ENCODE assay signal across 17 cellular contexts in genomic region chr11:60772666-60773065, GRCh38. TPM values are rescaled to one million over a fixed set of nuclear protein-coding genes. Genes with fewer than 3 reads are reported as not detected.
A peak's percentile ranks its signal among the peaks of the same experiment; 100 is the strongest.
DNase-seq lines count a peak whose midpoint lies in the region; ATAC-seq, FAIRE-seq and TF ChIP-seq lines count a peak whose summit lies in the region.
"Had no signal": no experiment of that assay in that cellular context is flagged by ENCODE, and none has a peak within 500 bp of the region (broad histone marks: within the 10 kb centered on the region; RNA-seq: fewer than 3 reads in every experiment).

No MANE protein-coding gene starts in this region.

- H3K27ac Mint-ChIP-seq in stimulated activated memory B cell treated with anti-CD40 and anti-IgM and Interleukin-4, amounts not matched to agents 10 μg/mL and 1 μg/mL and 100 μg/mL, for 72 hours = no peak overlapping the region
- no peak overlapping the region for H3K27ac Mint-ChIP-seq in activated naive CD4-positive, alpha-beta T cell treated with anti-CD3 and anti-CD28 coated beads, Interleukin-2, amount 10 ng/mL, durations not matched to agents 7 days and 5 days
- H3K27ac Mint-ChIP-seq: CD4-positive, CD25-positive, alpha-beta regulatory T cell; IgD-negative memory B cell had no signal

- no CpG with 5 or more reads among the region's 8 CpGs for whole genome bisulfite sequencing in neuronal stem cell (ENCODE audit: extremely low coverage in 2 of 2, insufficient read length in 2 of 2, insufficient replicate concordance in 1 of 2), 2 donors
- 92 to 93% (median 92%) methylated on average over 8 of the region's 8 CpGs for WGBS in small intestine, 3 donors

- H3K4me3 ChIP-seq in BLaER1 (no peak overlapping the region), kidney (ENCODE audit: low read length in 2 of 2) (no peak overlapping the region), neuronal stem cell (ENCODE audit: low read length in 2 of 2) (no peak overlapping the region), small intestine (ENCODE audit: low read depth in 1 of 2, low read length in 2 of 2) (no peak overlapping the region)
- H3K4me3 ChIP-seq: GM23248 had no signal

- H2AK5ac ChIP-seq in neuronal stem cell (ENCODE audit: low read depth, low read length) = peak overlapping the region; percentile 60

- H2AFZ ChIP-seq in neuronal stem cell (ENCODE audit: low read length) = no peak overlapping the region
- H2AFZ ChIP-seq: GM23248 had no signal

- no peaks in the 10 kb centered on the region for H3K9me3 Mint-ChIP-seq in stimulated activated memory B cell treated with anti-CD40 and anti-IgM and Interleukin-4, amounts not matched to agents 10 μg/mL and 1 μg/mL and 100 μg/mL, for 72 hours
- no peaks in the 10 kb centered on the region for H3K9me3 Mint-ChIP-seq in activated naive CD4-positive, alpha-beta T cell treated with anti-CD3 and anti-CD28 coated beads, Interleukin-2, amount 10 ng/mL, durations not matched to agents 7 days and 5 days
- H3K9me3 Mint-ChIP-seq: CD4-positive, CD25-positive, alpha-beta regulatory T cell; IgD-negative memory B cell had no signal

- no peaks in the 10 kb centered on the region for H3K27me3 ChIP-seq in BLaER1
- peaks cover 0 to 3% (median 0%) of the 10 kb centered on the region in 3 experiments for H3K27me3 ChIP-seq in neuronal stem cell (ENCODE audit: control insufficient read depth in 3 of 3, insufficient read depth in 3 of 3, low read depth in 1 of 3, low read length in 3 of 3)
- peaks cover 0 to 3% of the 10 kb centered on the region in 2 donors for H3K27me3 ChIP-seq in small intestine (ENCODE audit: control insufficient read depth in 2 of 2, insufficient read depth in 2 of 2, low read length in 2 of 2)

- peak overlapping the region; percentile 1 for H3K4me3 Mint-ChIP-seq in stimulated activated memory B cell treated with anti-CD40 and anti-IgM and Interleukin-4, amounts not matched to agents 10 μg/mL and 1 μg/mL and 100 μg/mL, for 72 hours
- H3K4me3 Mint-ChIP-seq in activated naive CD4-positive, alpha-beta T cell treated with anti-CD3 and anti-CD28 coated beads, Interleukin-2, amount 10 ng/mL, durations not matched to agents 7 days and 5 days = no peak overlapping the region
- H3K4me3 Mint-ChIP-seq: CD4-positive, CD25-positive, alpha-beta regulatory T cell; IgD-negative memory B cell had no signal

- no peak overlapping the region for H4K91ac ChIP-seq in neuronal stem cell (ENCODE audit: low read depth, low read length, poor library complexity)

- no peak for ATAC-seq in stimulated activated memory B cell treated with anti-CD40 and anti-IgM and Interleukin-4, amounts not matched to agents 10 μg/mL and 1 μg/mL and 100 μg/mL, for 72 hours
- ATAC-seq: HCT116 had no signal

- H4K8ac ChIP-seq in neuronal stem cell (ENCODE audit: low read depth, low read length) = no peak overlapping the region

- H3K4me1 Mint-ChIP-seq in stimulated activated memory B cell treated with anti-CD40 and anti-IgM and Interleukin-4, amounts not matched to agents 10 μg/mL and 1 μg/mL and 100 μg/mL, for 72 hours = peaks cover 41% of the 10 kb centered on the region
- peaks cover 7% of the 10 kb centered on the region for H3K4me1 Mint-ChIP-seq in activated naive CD4-positive, alpha-beta T cell treated with anti-CD3 and anti-CD28 coated beads, Interleukin-2, amount 10 ng/mL, durations not matched to agents 7 days and 5 days

- H3K9me3 ChIP-seq in BLaER1 (no peaks in the 10 kb centered on the region), kidney (ENCODE audit: control insufficient read depth in 1 of 2, low read length in 2 of 2) (no peaks in the 10 kb centered on the region), neuronal stem cell (replicated peaks in 1 of 2; ENCODE audit: control insufficient read depth in 2 of 2, insufficient read depth in 1 of 2, low read depth in 1 of 2, low read length in 2 of 2) (no peaks in the 10 kb centered on the region), small intestine (ENCODE audit: control insufficient read depth, low read depth) (no peaks in the 10 kb centered on the region)

- DNase-seq in kidney (peak; percentile 50), neuronal stem cell (ENCODE audit: low spot score) (no peak), NCI-H774 (lab: John Stamatoyannopoulos, UW) (no peak), small intestine (no peak)
- DNase-seq in activated naive CD4-positive, alpha-beta T cell treated with anti-CD3 and anti-CD28 coated beads, Interleukin-2, amount 10 ng/mL, durations not matched to agents 7 days and 5 days = no peak
- DNase-seq: CD4-positive, CD25-positive, alpha-beta regulatory T cell; GM23248 had no signal

- no peaks in the 10 kb centered on the region for H3K36me3 Mint-ChIP-seq in stimulated activated memory B cell treated with anti-CD40 and anti-IgM and Interleukin-4, amounts not matched to agents 10 μg/mL and 1 μg/mL and 100 μg/mL, for 72 hours
- no peaks in the 10 kb centered on the region for H3K36me3 Mint-ChIP-seq in activated naive CD4-positive, alpha-beta T cell treated with anti-CD3 and anti-CD28 coated beads, Interleukin-2, amount 10 ng/mL, durations not matched to agents 7 days and 5 days
- H3K36me3 Mint-ChIP-seq: CD4-positive, CD25-positive, alpha-beta regulatory T cell; IgD-negative memory B cell had no signal

- intact Hi-C loops in kidney (cut with DNase I) = no loop called here

- CTCF ChIA-PET in activated naive CD4-positive, alpha-beta T cell treated with anti-CD3 and anti-CD28 coated beads, Interleukin-2, amount 10 ng/mL, durations not matched to agents 7 days and 5 days (lab: Charles Lee) = interaction anchor here (1.0 to 2.6 kb wide), 2 partner anchors 10 to 115 kb away, joined by 3 to 7 read pairs; no protein-coding TSS in a partner anchor

- peak overlapping the region; percentile 77 for H3K4me2 ChIP-seq in BLaER1
- no peak overlapping the region for H3K4me2 ChIP-seq in neuronal stem cell (ENCODE audit: insufficient read depth, low read length, poor library complexity, severe bottlenecking)

- no peak overlapping the region for H2BK120ac ChIP-seq in neuronal stem cell (ENCODE audit: low read depth, low read length)

- H3K36me3 ChIP-seq in BLaER1 (no peaks in the 10 kb centered on the region), kidney (ENCODE audit: control insufficient read depth in 1 of 2, insufficient read depth in 2 of 2, low read length in 2 of 2) (no peaks in the 10 kb centered on the region), neuronal stem cell (replicated peaks in 1 of 2; ENCODE audit: control insufficient read depth in 2 of 2, insufficient read depth in 2 of 2, low read length in 2 of 2) (no peaks in the 10 kb centered on the region), small intestine (ENCODE audit: control insufficient read depth in 2 of 2, insufficient read depth in 2 of 2, low read length in 2 of 2) (no peaks in the 10 kb centered on the region)

- H4K20me1 ChIP-seq in BLaER1 = no peaks in the 10 kb centered on the region

- no peak overlapping the region for H2BK5ac ChIP-seq in neuronal stem cell (ENCODE audit: low read length)

- peak overlapping the region; percentile 69 for H3K23ac ChIP-seq in neuronal stem cell (ENCODE audit: low read depth, low read length, poor library complexity)

- FAIRE-seq in kidney (lab: Jason Lieb, UNC) (no peak), small intestine (lab: Jason Lieb, UNC) (no peak)
- FAIRE-seq: H54 had no signal

- H3K4me1 ChIP-seq in BLaER1 (peaks cover 60% of the 10 kb centered on the region), kidney (ENCODE audit: control insufficient read depth in 1 of 2, insufficient read depth in 1 of 2, low read depth in 1 of 2, low read length in 2 of 2) (no peaks in the 10 kb centered on the region), neuronal stem cell (ENCODE audit: control insufficient read depth in 2 of 2, insufficient read depth in 1 of 2, low read depth in 1 of 2, low read length in 2 of 2) (no peaks in the 10 kb centered on the region), small intestine (ENCODE audit: control insufficient read depth in 2 of 2, insufficient read depth in 1 of 2, low read depth in 1 of 2, low read length in 1 of 2) (no peaks in the 10 kb centered on the region)

- H3K18ac ChIP-seq in neuronal stem cell (ENCODE audit: low read length) = peak overlapping the region; percentile 29

- no peak overlapping the region for H2BK15ac ChIP-seq in neuronal stem cell (ENCODE audit: low read length)

- H3K27ac ChIP-seq in BLaER1 = peak overlapping the region; percentile 82
- no peak overlapping the region for H3K27ac ChIP-seq in kidney (ENCODE audit: low read depth in 2 of 2, low read length in 2 of 2)
- H3K27ac ChIP-seq in neuronal stem cell (replicated peaks; ENCODE audit: low read length) = no peak overlapping the region
- no peak overlapping the region for H3K27ac ChIP-seq in small intestine (ENCODE audit: low read depth in 1 of 2, low read length in 1 of 2)
- H3K27ac ChIP-seq: 22Rv1, GM23248 had no signal

- no peaks in the 10 kb centered on the region for H3K79me1 ChIP-seq in neuronal stem cell (ENCODE audit: low read depth, low read length)

- H3K9ac ChIP-seq in BLaER1 = peak overlapping the region; percentile 60
- H3K9ac ChIP-seq in kidney (ENCODE audit: low read length in 2 of 2) = no peak overlapping the region
- H3K9ac ChIP-seq in neuronal stem cell (ENCODE audit: low read depth, low read length, poor library complexity) = no peak overlapping the region
- H3K9ac ChIP-seq: GM23248 had no signal

- H3K27me3 Mint-ChIP-seq in stimulated activated memory B cell treated with anti-CD40 and anti-IgM and Interleukin-4, amounts not matched to agents 10 μg/mL and 1 μg/mL and 100 μg/mL, for 72 hours = peaks cover 40% of the 10 kb centered on the region
- peaks cover 33% of the 10 kb centered on the region for H3K27me3 Mint-ChIP-seq in activated naive CD4-positive, alpha-beta T cell treated with anti-CD3 and anti-CD28 coated beads, Interleukin-2, amount 10 ng/mL, durations not matched to agents 7 days and 5 days

- H3K14ac ChIP-seq in neuronal stem cell (ENCODE audit: low read length) = no peak overlapping the region

- H3K4ac ChIP-seq in neuronal stem cell (ENCODE audit: low read length) = no peak overlapping the region

- TF ChIP-seq CTCF in kidney (IDR thresholded peaks at IDR 0.05; ENCODE audit: borderline replicate concordance, extremely low read depth, insufficient read depth) = no peak

- no peak overlapping the region for H2BK12ac ChIP-seq in neuronal stem cell (ENCODE audit: low read length)

RNA-seq across cellular contexts. Expression of gene MS4A10, which starts 12.5 kb away (rescaled TPM):
- not detected for total RNA-seq in kidney
- 1.1 TPM for polyA plus RNA-seq in kidney (ENCODE audit: insufficient read depth, low read depth, low replicate concordance)
- not detected for polyA plus RNA-seq in neuronal stem cell (2013, experiment 1 of 2)
- polyA plus RNA-seq in neuronal stem cell (2013, experiment 2 of 2) = not detected
- 10 to 100 TPM in 2 of 3 donors, 1 to 10 TPM in 1; 9.5 to 61.9 (median 53.2) TPM for polyA plus RNA-seq in small intestine
- total RNA-seq: A673; CD4-positive, CD25-positive, alpha-beta regulatory T cell; Daoy; GM23248; HT1080 had no signal
- polyA plus RNA-seq: BJ; CD4-positive, CD25-positive, alpha-beta regulatory T cell; GM23248; IgD-negative memory B cell had no signal

RNA-seq across cellular contexts. Expression of gene MS4A15, which starts 16.0 kb away (rescaled TPM):
- not detected for total RNA-seq in kidney
- polyA plus RNA-seq in kidney (ENCODE audit: insufficient read depth, low read depth, low replicate concordance) = not detected
- 0.06 TPM for polyA plus RNA-seq in neuronal stem cell (2013, experiment 1 of 2)
- polyA plus RNA-seq in neuronal stem cell (2013, experiment 2 of 2) = 0.06 TPM
- 1 to 10 TPM in 2 of 3 donors, under 1 TPM in 1; 0.09 to 7.6 (median 5.1) TPM for polyA plus RNA-seq in small intestine
- total RNA-seq: A673; CD4-positive, CD25-positive, alpha-beta regulatory T cell; Daoy; GM23248; HT1080 had no signal
- polyA plus RNA-seq: BJ; CD4-positive, CD25-positive, alpha-beta regulatory T cell; GM23248; IgD-negative memory B cell had no signal

RNA-seq across cellular contexts. Expression of gene MS4A18, which starts 48.1 kb away (rescaled TPM):
- not detected for total RNA-seq in kidney
- polyA plus RNA-seq in kidney (ENCODE audit: insufficient read depth, low read depth, low replicate concordance) (not detected), small intestine (1 to 10 TPM in 1 of 3 donors, under 1 TPM in 1, not detected in 1; 0.97 to 1.1 TPM)
- not detected for polyA plus RNA-seq in neuronal stem cell (2013, experiment 1 of 2)
- not detected for polyA plus RNA-seq in neuronal stem cell (2013, experiment 2 of 2)
- total RNA-seq: A673; CD4-positive, CD25-positive, alpha-beta regulatory T cell; Daoy; GM23248; HT1080 had no signal
- polyA plus RNA-seq: BJ; CD4-positive, CD25-positive, alpha-beta regulatory T cell; GM23248; IgD-negative memory B cell had no signal
